ENCODE assay signal across 17 cellular contexts in genomic region chr1:37746806-37747205, GRCh38. TPM values are rescaled to one million over a fixed set of nuclear protein-coding genes. Genes with fewer than 3 reads are reported as not detected.
DNase-seq lines count a peak whose midpoint lies in the region; ATAC-seq, FAIRE-seq and TF ChIP-seq lines count a peak whose summit lies in the region.
"Had no signal": no experiment of that assay in that cellular context is flagged by ENCODE, and none has a peak within 500 bp of the region (broad histone marks: within the 10 kb centered on the region; RNA-seq: fewer than 3 reads in every experiment).

No MANE protein-coding gene starts in this region.

- ATAC-seq in IMR-90 (ENCODE audit: low read depth) (no peak), esophagus mucosa (peak; percentile 62), mucosa of descending colon (no peak)
- ATAC-seq: CD8-positive, alpha-beta T cell had no signal

- H3K4me1 Mint-ChIP-seq in astrocyte (ENCODE audit: low read depth, unreplicated experiment): no peaks in the 10 kb centered on the region

- H2AFZ ChIP-seq in IMR-90 (replicated peaks; ENCODE audit: low read length, poor library complexity) (no peak overlapping the region), astrocyte (ENCODE audit: low read depth, low read length) (no peak overlapping the region)

- H3K27me3 ChIP-seq in IMR-90 (ENCODE audit: control insufficient read depth, insufficient read depth, low read length): no peaks in the 10 kb centered on the region; the same call in 1 of the 2 replicates
- peaks cover 8% of the 10 kb centered on the region for H3K27me3 ChIP-seq in astrocyte (ENCODE audit: insufficient read depth, low read length)
- H3K27me3 ChIP-seq: BLaER1 treated with 17β-estradiol and CSF1 and Interleukin-3, amounts not matched to agents 10 nM and 100 nM had no signal

- no peak overlapping the region for H2BK5ac ChIP-seq in IMR-90 (ENCODE audit: low read depth, low read length, poor library complexity, severe bottlenecking)

- no peaks in the 10 kb centered on the region for H4K20me1 ChIP-seq in IMR-90 (ENCODE audit: insufficient read depth, low read length)
- no peaks in the 10 kb centered on the region for H4K20me1 ChIP-seq in astrocyte (ENCODE audit: insufficient read depth, low read length)
- H4K20me1 ChIP-seq: BLaER1 treated with 17β-estradiol and CSF1 and Interleukin-3, amounts not matched to agents 10 nM and 100 nM had no signal

- in situ Hi-C loops in IMR-90 (cut with MboI; ENCODE audit: low sequenced_read_pairs): no loop called here

- H3K23ac ChIP-seq in IMR-90 (ENCODE audit: low read depth, low read length): no peak overlapping the region

- CTCF ChIA-PET in IMR-90 (lab: Yijun Ruan, JAX): no interaction called here

- H3K36me3 ChIP-seq in IMR-90 (ENCODE audit: control insufficient read depth, insufficient read depth, low read length): no peaks in the 10 kb centered on the region
- H3K36me3 ChIP-seq in astrocyte (ENCODE audit: insufficient read depth, low read length): no peaks in the 10 kb centered on the region
- no peaks in the 10 kb centered on the region for H3K36me3 ChIP-seq in mucosa of descending colon (ENCODE audit: low read depth)
- H3K36me3 ChIP-seq: BLaER1 treated with 17β-estradiol and CSF1 and Interleukin-3, amounts not matched to agents 10 nM and 100 nM; HAP-1 had no signal

- no peak for FAIRE-seq in astrocyte (lab: Jason Lieb, UNC)
- FAIRE-seq: H1 had no signal

- POLR2A ChIA-PET in IMR-90 (lab: Charles Lee; ENCODE audit: unreplicated experiment): no interaction called here

- H3K14ac ChIP-seq in IMR-90 (replicated peaks; ENCODE audit: low read depth, low read length): no peak overlapping the region

- no peaks in the 10 kb centered on the region for H3K79me2 ChIP-seq in astrocyte (ENCODE audit: insufficient read depth, low read length)

- H4K5ac ChIP-seq in IMR-90 (ENCODE audit: low read depth, low read length): no peak overlapping the region

- H3K27ac Mint-ChIP-seq in astrocyte (ENCODE audit: unreplicated experiment): no peak overlapping the region
- H3K27ac Mint-ChIP-seq: B cell; CD8-positive, alpha-beta T cell; IgD-negative memory B cell had no signal

- no peak overlapping the region for H2AK5ac ChIP-seq in IMR-90 (ENCODE audit: low read depth, low read length)

- no peak overlapping the region for H4K8ac ChIP-seq in IMR-90 (ENCODE audit: low read depth in 2 of 2, low read length in 2 of 2)

- H3K4me2 ChIP-seq in IMR-90 (ENCODE audit: low read depth, low read length) (no peak overlapping the region), astrocyte (ENCODE audit: low read length) (no peak overlapping the region)
- H3K4me2 ChIP-seq: BLaER1 treated with 17β-estradiol and CSF1 and Interleukin-3, amounts not matched to agents 10 nM and 100 nM had no signal

- H3K9me3 ChIP-seq in IMR-90 (ENCODE audit: control insufficient read depth, insufficient read depth, low read length) (no peaks in the 10 kb centered on the region), astrocyte (ENCODE audit: insufficient read depth, low read depth, low read length) (no peaks in the 10 kb centered on the region), mucosa of descending colon (no peaks in the 10 kb centered on the region)
- H3K9me3 ChIP-seq: HAP-1 had no signal

- peak overlapping the region; percentile 14 for H3K4me3 Mint-ChIP-seq in astrocyte (ENCODE audit: unreplicated experiment)
- H3K4me3 Mint-ChIP-seq: B cell; CD8-positive, alpha-beta T cell; IgD-negative memory B cell had no signal

- H3K36me3 Mint-ChIP-seq in astrocyte (ENCODE audit: low read depth, unreplicated experiment): no peaks in the 10 kb centered on the region
- H3K36me3 Mint-ChIP-seq: CD8-positive, alpha-beta T cell had no signal

- no peaks in the 10 kb centered on the region for H3K9me1 ChIP-seq in IMR-90 (ENCODE audit: insufficient read depth, low read length)

- TF ChIP-seq POLR2A in IMR-90 (IDR thresholded peaks at IDR 0.05; ENCODE audit: low read depth, low read length): no peak

- H3K9ac ChIP-seq in IMR-90 (ENCODE audit: low read depth, low read length): no peak overlapping the region
- no peak overlapping the region for H3K9ac ChIP-seq in astrocyte (ENCODE audit: low read length)
- H3K9ac ChIP-seq: BLaER1 treated with 17β-estradiol and CSF1 and Interleukin-3, amounts not matched to agents 10 nM and 100 nM had no signal

- TF ChIP-seq RAD21 in IMR-90 (IDR thresholded peaks at IDR 0.05; ENCODE audit: low read length): no peak

- no peak overlapping the region for H3K18ac ChIP-seq in IMR-90 (ENCODE audit: low read depth, low read length)

- peak; percentile 21 for DNase-seq in SIG-M5 treated with dmso at 0.1 percent for 504 hours (lab: John Stamatoyannopoulos, UW; ENCODE audit: unreplicated experiment)
- no peak for DNase-seq in SIG-M5 (lab: John Stamatoyannopoulos, UW)
- no peak for DNase-seq in IMR-90
- no peak for DNase-seq in astrocyte (ENCODE audit: low read depth)
- no peak for DNase-seq in mucosa of descending colon
- no peak for DNase-seq in iPS-NIHi11 (ENCODE audit: low spot score)
- DNase-seq: Calu3; CD8-positive, alpha-beta T cell; DMS79 treated with DMSO at 0.1 percent for 48 hours; GF-D8 had no signal

- no peak overlapping the region for H4K91ac ChIP-seq in IMR-90 (ENCODE audit: insufficient read depth, low read depth, low read length)

- H3K4me3 ChIP-seq in IMR-90 (ENCODE audit: insufficient read depth, low read depth, low read length) (no peak overlapping the region), astrocyte (ENCODE audit: insufficient read depth, low read depth, low read length) (no peak overlapping the region), mucosa of descending colon (no peak overlapping the region)
- H3K4me3 ChIP-seq: BLaER1 treated with 17β-estradiol and CSF1 and Interleukin-3, amounts not matched to agents 10 nM and 100 nM; HAP-1 had no signal

- H3K27me3 Mint-ChIP-seq in astrocyte (ENCODE audit: low read depth, unreplicated experiment): peaks cover 31% of the 10 kb centered on the region

- H3K79me1 ChIP-seq in IMR-90 (ENCODE audit: low read depth in 1 of 2, low read length in 2 of 2): no peaks in the 10 kb centered on the region

- H3K4me1 ChIP-seq in IMR-90 (ENCODE audit: control insufficient read depth, insufficient read depth, low read length) (no peaks in the 10 kb centered on the region), astrocyte (ENCODE audit: insufficient read depth, low read length) (no peaks in the 10 kb centered on the region), mucosa of descending colon (ENCODE audit: low read depth) (no peaks in the 10 kb centered on the region)
- H3K4me1 ChIP-seq: BLaER1 treated with 17β-estradiol and CSF1 and Interleukin-3, amounts not matched to agents 10 nM and 100 nM; HAP-1 had no signal

- H2AK9ac ChIP-seq in IMR-90 (replicated peaks; ENCODE audit: low read depth, low read length, poor library complexity): no peak overlapping the region

- WGBS in IMR-90 (ENCODE audit: extremely low coverage in 2 of 2, insufficient read length in 1 of 2), 2 experiments: no CpG with 5 or more reads among the region's 3 CpGs

- BruUV-seq in IMR-90 (replicated peaks; lab: Mats Ljungman, UMichigan): no TSS peak

- H2BK120ac ChIP-seq in IMR-90 (ENCODE audit: low read depth, low read length): no peak overlapping the region

- dilution Hi-C loops in IMR-90 (cut with HindIII; ENCODE audit: low sequenced_read_pairs, unreplicated experiment): no loop called here

- H3K56ac ChIP-seq in IMR-90 (ENCODE audit: extremely low read depth, insufficient read depth, low read length): no peak overlapping the region

- no peak overlapping the region for H2BK15ac ChIP-seq in IMR-90 (ENCODE audit: low read depth, low read length)

- H3K9me3 Mint-ChIP-seq in astrocyte (ENCODE audit: unreplicated experiment): peaks cover 4% of the 10 kb centered on the region

- intact Hi-C loops in IMR-90 (cut with micrococcal nuclease): no loop called here
- intact Hi-C loops in mucosa of descending colon (cut with DNase I, micrococcal nuclease): no loop called here

- TF ChIP-seq CTCF in IMR-90 (conservative IDR thresholded peaks at IDR 0.05; ENCODE audit: low read depth, low read length): no peak
- TF ChIP-seq CTCF in astrocyte (IDR thresholded peaks at IDR 0.05; ENCODE audit: insufficient read depth, low read depth, low read length): no peak
- TF ChIP-seq CTCF in mucosa of descending colon (IDR thresholded peaks at IDR 0.05): no peak

- H3K27ac ChIP-seq in IMR-90 (ENCODE audit: insufficient read depth, low read length) (no peak overlapping the region), astrocyte (ENCODE audit: low read depth, low read length) (no peak overlapping the region)
- H3K27ac ChIP-seq: BLaER1 treated with 17β-estradiol and CSF1 and Interleukin-3, amounts not matched to agents 10 nM and 100 nM had no signal

- H3K4ac ChIP-seq in IMR-90 (ENCODE audit: low read depth, low read length): no peak overlapping the region

- no peak overlapping the region for H2BK20ac ChIP-seq in IMR-90 (ENCODE audit: low read depth, low read length)

TF ChIP-seq in IMR-90, 13 proteins besides CTCF, POLR2A, EP300 and RAD21:
- no peak for TF ChIP-seq NFE2L2 (IDR thresholded peaks at IDR 0.05; ENCODE audit: low read depth, low read length)
- TF ChIP-seq CEBPB (IDR thresholded peaks at IDR 0.05; ENCODE audit: low read depth, low read length): 0 out of 2 replicates have a peak, but pooled peaks have one; percentile 18
TF ChIP-seq in IMR-90: peak in this region for 1.

RNA-seq across cellular contexts. Expression of gene EPHA10, which starts 18.1 kb away (rescaled TPM):
- total RNA-seq in IMR-90 (2012; rRNA removed) (not detected in 2 replicates), astrocyte (0.31 TPM in 1 of 2 replicates, not detected in the other), esophagus mucosa (0.68 TPM), mucosa of descending colon (10 to 100 TPM; 45.3 to 74.4 (median 66.0) TPM)
- not detected in 2 replicates for polyA plus RNA-seq in IMR-90 (2012; rRNA removed)
- not detected in 2 replicates for polyA plus RNA-seq in IMR-90 (2012; cell fraction: cytosol; rRNA removed)
- polyA plus RNA-seq in IMR-90 (2012; cell fraction: nucleus; rRNA removed; ENCODE audit: low replicate concordance): 0.01 TPM in 2 replicates
- total RNA-seq: A172; CD8-positive, alpha-beta T cell had no signal
- polyA plus RNA-seq: IgD-negative memory B cell had no signal

RNA-seq across cellular contexts. Expression of gene MANEAL, which starts 46.8 kb away (rescaled TPM):
- 0.28 and 0.54 TPM in 2 replicates for total RNA-seq in IMR-90 (2012; rRNA removed)
- 0.46 and 0.55 TPM in 2 replicates for polyA plus RNA-seq in IMR-90 (2012; rRNA removed)
- 0.60 and 0.92 TPM in 2 replicates for polyA plus RNA-seq in IMR-90 (2012; cell fraction: cytosol; rRNA removed)
- 0.26 and 0.32 TPM in 2 replicates for polyA plus RNA-seq in IMR-90 (2012; cell fraction: nucleus; rRNA removed; ENCODE audit: low replicate concordance)
- total RNA-seq in astrocyte: 0.67 and 1.4 TPM in 2 replicates
- total RNA-seq in esophagus mucosa: 3.1 TPM
- total RNA-seq in mucosa of descending colon: 1 to 10 TPM; 5.4 to 7.6 (median 6.5) TPM

RNA-seq across cellular contexts. Expression of gene CDCA8, which starts 54.5 kb away (rescaled TPM):
- total RNA-seq in IMR-90 (2012; rRNA removed) (5.9 and 6.1 TPM in 2 replicates), astrocyte (4.2 and 5.5 TPM in 2 replicates), esophagus mucosa (14.1 TPM), mucosa of descending colon (10 to 100 TPM in 2 of 3 donors, 1 to 10 TPM in 1; 3.8 to 16.8 (median 10.1) TPM)
- polyA plus RNA-seq in IMR-90 (2012; rRNA removed): 25.2 and 25.7 TPM in 2 replicates
- polyA plus RNA-seq in IMR-90 (2012; cell fraction: cytosol; rRNA removed): 10.8 and 14.8 TPM in 2 replicates
- 13.9 and 16.8 TPM in 2 replicates for polyA plus RNA-seq in IMR-90 (2012; cell fraction: nucleus; rRNA removed; ENCODE audit: low replicate concordance)

Comparison
In these comparisons a context has a peak if more than half of its experiments do, and no peak if none do; other contexts are left out.
1. RNA of gene EPHA10, which starts 18.1 kb away (total RNA-seq): 45.3 to 74.4 TPM in mucosa of descending colon; 0.68 TPM in esophagus mucosa (single experiment), not detected in IMR-90 and 0.31 TPM in astrocyte; every median in the first group is over 10 times any median in the second.